Comparison of ENCODE assay signal across 8 cellular contexts in genomic region chr1:150877220-150877516, GRCh38. TPM values are rescaled to one million over a fixed set of nuclear protein-coding genes. Genes with fewer than 3 reads are reported as not detected.
DNase-seq lines count a peak whose midpoint lies in the region; ATAC-seq and TF ChIP-seq lines count a peak whose summit lies in the region.

No MANE protein-coding gene starts in this region.

- TF ChIP-seq CTCF in HEK293 (tag by site-specific recombination; IDR thresholded peaks at IDR 0.05) = 0 out of 2 replicates have a peak, but pooled peaks have one; percentile 81
- TF ChIP-seq CTCF in foreskin keratinocyte (conservative IDR thresholded peaks at IDR 0.05) = no peak

- H3K4me2 ChIP-seq in skeletal muscle satellite cell (ENCODE audit: low read length) = peak overlapping the region; percentile 43

- ATAC-seq in foreskin keratinocyte (no peak), GM21360 (IDR thresholded peaks at IDR 0.05; ENCODE audit: unreplicated experiment) (no peak)

- peak overlapping the region; percentile 51; the same call in 1 of the 2 replicates for H3K27ac ChIP-seq in HEK293 (ENCODE audit: extremely low read depth, low read depth, low read length)
- no peak overlapping the region; the same call in 1 of the 2 replicates for H3K27ac ChIP-seq in SK-N-MC
- H3K27ac ChIP-seq in foreskin keratinocyte = peak overlapping the region; percentile 74

- H3K4me3 ChIP-seq in HEK293 (ENCODE audit: low read depth, low read length) (peak overlapping the region; percentile 29), SK-N-MC (peak overlapping the region; percentile 86; the same call in 1 of the 2 replicates), skeletal muscle satellite cell (ENCODE audit: low read length) (peak overlapping the region; percentile 58)

- H3K9ac ChIP-seq in SK-N-MC (ENCODE audit: insufficient read length) (no peak overlapping the region), skeletal muscle satellite cell (ENCODE audit: low read depth, low read length) (peak overlapping the region; percentile 39)

- DNase-seq in SK-N-MC (ENCODE audit: low read depth, low spot score) (no peak), foreskin keratinocyte (no peak), amygdala (lab: John Stamatoyannopoulos, UW) (no peak), HuH-7.5 (ENCODE audit: low spot score) (no peak), amniotic stem cell (lab: John Stamatoyannopoulos, UW) (no peak)

- peaks cover 4% of the 10 kb centered on the region; the same call in 1 of the 2 replicates for H3K4me1 ChIP-seq in HEK293 (ENCODE audit: control insufficient read depth, insufficient read depth, low read length)
- H3K4me1 ChIP-seq in foreskin keratinocyte = peaks cover 7% of the 10 kb centered on the region
- H3K4me1 ChIP-seq in skeletal muscle satellite cell (ENCODE audit: control insufficient read depth, insufficient read depth, low read length) = peaks cover 26% of the 10 kb centered on the region

- CTCF ChIA-PET in HEK293 (lab: Yijun Ruan, JAX) = no interaction called here

- H3K27me3 ChIP-seq in foreskin keratinocyte (no peaks in the 10 kb centered on the region), skeletal muscle satellite cell (ENCODE audit: control insufficient read depth, insufficient read depth, low read length) (no peaks in the 10 kb centered on the region)

- POLR2A ChIA-PET in HEK293 (lab: Yijun Ruan, JAX) = interaction anchor here (0.6 to 1.2 kb wide), 5 partner anchors 31 to 643 kb away, joined by 3 read pairs; partner anchors contain the start of genes FALEC and MCL1

- H3K36me3 ChIP-seq in HEK293 (ENCODE audit: control insufficient read depth in 2 of 2, insufficient read depth in 1 of 2, low read length in 2 of 2) = peaks cover 0 to 6% of the 10 kb centered on the region in 2 experiments; a peak in 1 of 3 replicates
- H3K36me3 ChIP-seq in SK-N-MC (ENCODE audit: insufficient read depth, low read length) = peaks cover 6% of the 10 kb centered on the region
- peaks cover 9% of the 10 kb centered on the region for H3K36me3 ChIP-seq in skeletal muscle satellite cell (ENCODE audit: insufficient read depth, low read length)

- H3K9me3 ChIP-seq in HEK293 (ENCODE audit: control insufficient read depth, insufficient read depth, low read depth, low read length) (no peaks in the 10 kb centered on the region), SK-N-MC (ENCODE audit: low read depth, low read length) (no peaks in the 10 kb centered on the region), skeletal muscle satellite cell (replicated peaks; ENCODE audit: low read length) (no peaks in the 10 kb centered on the region)

TF ChIP-seq in HEK293, 187 proteins besides CTCF, POLR2A, EP300 and RAD21:
- TF ChIP-seq ZNF785 (tag by site-specific recombination; IDR thresholded peaks at IDR 0.05) (0 out of 2 replicates have a peak, but pooled peaks have one; percentile 19), ZNF10 (tag by site-specific recombination; IDR thresholded peaks at IDR 0.05) (no peak), ZFP37 (tag by site-specific recombination; IDR thresholded peaks at IDR 0.05) (no peak), ZNF114 (tag by site-specific recombination; IDR thresholded peaks at IDR 0.05) (no peak), SCRT2 (tag by site-specific recombination; IDR thresholded peaks at IDR 0.05) (0 out of 2 replicates have a peak, but pooled peaks have one; percentile 4), ZNF366 (tag by site-specific recombination; conservative IDR thresholded peaks at IDR 0.05) (peak; percentile 6; the same call in 1 of the 2 replicates), PRDM1 (tag by site-specific recombination; IDR thresholded peaks at IDR 0.05) (0 out of 2 replicates have a peak, but pooled peaks have one; percentile 9), ZBTB10 (tag by site-specific recombination; IDR thresholded peaks at IDR 0.05) (0 out of 2 replicates have a peak, but pooled peaks have one; percentile 7), PRDM4 (tag by site-specific recombination; IDR thresholded peaks at IDR 0.05) (0 out of 2 replicates have a peak, but pooled peaks have one; percentile 1)

RNA-seq across cellular contexts. Expression of gene ARNT, which starts 0.8 kb away (rescaled TPM):
- total RNA-seq in foreskin keratinocyte = 22.7 and 24.4 TPM in 2 replicates
- polyA plus RNA-seq in foreskin keratinocyte = 6.4 and 6.7 TPM in 2 replicates
- 30.8 and 37.5 TPM in 2 replicates for total RNA-seq in skeletal muscle satellite cell (2012; rRNA removed)

RNA-seq across cellular contexts. Expression of gene CTXND2, which starts 9.8 kb away (rescaled TPM):
- not detected in 2 replicates for total RNA-seq in foreskin keratinocyte
- polyA plus RNA-seq in foreskin keratinocyte = not detected in 2 replicates
- not detected in 2 replicates for total RNA-seq in skeletal muscle satellite cell (2012; rRNA removed)

RNA-seq across cellular contexts. Expression of gene SETDB1, which starts 49.0 kb away (rescaled TPM):
- 25.4 and 28.3 TPM in 2 replicates for total RNA-seq in foreskin keratinocyte
- 11.6 and 12.7 TPM in 2 replicates for polyA plus RNA-seq in foreskin keratinocyte
- 30.4 and 31.5 TPM in 2 replicates for total RNA-seq in skeletal muscle satellite cell (2012; rRNA removed)

Comparison
In these comparisons a context has a peak if more than half of its experiments do, and no peak if none do; other contexts are left out.
1. H3K4me3 ChIP-seq: peak in every context shown above with its lines; median percentile 86 in SK-N-MC; 58 in skeletal muscle satellite cell; 29 in HEK293.